20 cellular contexts compared by ENCODE assay signal in the genomic region with DNA sequence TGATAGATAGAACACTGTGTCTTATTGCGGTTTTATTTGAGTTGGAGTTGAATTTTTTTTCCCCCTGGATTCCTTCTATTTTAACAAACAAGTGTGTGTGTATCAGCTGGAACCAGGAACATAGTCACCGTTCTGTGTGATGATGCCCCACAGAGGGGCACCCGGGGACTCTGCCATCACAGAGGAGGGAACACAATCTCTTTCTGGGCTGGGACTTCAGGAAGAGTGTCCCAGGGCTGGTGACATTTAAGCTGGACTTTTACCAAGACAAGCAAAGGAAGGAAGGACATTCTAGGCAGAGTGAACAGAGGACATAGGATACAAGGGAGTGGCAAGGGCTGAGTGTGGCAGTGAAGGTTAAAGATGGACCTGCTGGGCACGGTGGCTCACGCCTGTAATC. TPM values are rescaled to one million over a fixed set of nuclear protein-coding genes. Genes with fewer than 3 reads are reported as not detected.
DNase-seq lines count a peak whose midpoint lies in the region; ATAC-seq and TF ChIP-seq lines count a peak whose summit lies in the region.
"Had no signal": no experiment of that assay in that cellular context is flagged by ENCODE, and none has a peak within 500 bp of the region (broad histone marks: within the 10 kb centered on the region; RNA-seq: fewer than 3 reads in every experiment).

No MANE protein-coding gene starts in this region.

- H3K4me1 Mint-ChIP-seq in activated naive CD4-positive, alpha-beta T cell treated with anti-CD3 and anti-CD28 coated beads for 36 hours (ENCODE audit: low read depth), result no peaks in the 10 kb centered on the region
- H3K4me1 Mint-ChIP-seq in central memory CD8-positive, alpha-beta T cell, result no peaks in the 10 kb centered on the region
- H3K4me1 Mint-ChIP-seq in stimulated activated effector memory CD8-positive, alpha-beta T cell treated with anti-CD3 and anti-CD28 coated beads, Interleukin-12 subunit alpha, Interleukin-12 subunit beta, amount 100 ng/mL, for 72 hours, result peaks cover 7% of the 10 kb centered on the region

- no peaks in the 10 kb centered on the region for H3K9me3 ChIP-seq in right cardiac atrium (ENCODE audit: control insufficient read depth, low read length)
- no peaks in the 10 kb centered on the region for H3K9me3 ChIP-seq in adrenal gland (replicated peaks in 1 of 3)
- H3K9me3 ChIP-seq in sigmoid colon, result no peaks in the 10 kb centered on the region
- H3K9me3 ChIP-seq: A549, BLaER1 had no signal

- H3K36me3 ChIP-seq in adrenal gland (replicated peaks in 1 of 2) (peaks cover 0 to 8% of the 10 kb centered on the region in 2 donors), sigmoid colon (peaks cover 0 to 50% (median 6%) of the 10 kb centered on the region in 4 donors)

- H3K27me3 Mint-ChIP-seq in activated naive CD4-positive, alpha-beta T cell treated with anti-CD3 and anti-CD28 coated beads for 36 hours (ENCODE audit: low read depth), result no peaks in the 10 kb centered on the region
- H3K27me3 Mint-ChIP-seq in central memory CD8-positive, alpha-beta T cell, result no peaks in the 10 kb centered on the region

- TF ChIP-seq EP300 in sigmoid colon (IDR thresholded peaks at IDR 0.05), result no peak

- TF ChIP-seq CTCF in adrenal gland (IDR thresholded peaks at IDR 0.05) (no peak), sigmoid colon (IDR thresholded peaks at IDR 0.05) (no peak)

- H3K4me3 Mint-ChIP-seq in activated naive CD4-positive, alpha-beta T cell treated with anti-CD3 and anti-CD28 coated beads for 36 hours, result no peak overlapping the region
- H3K4me3 Mint-ChIP-seq in central memory CD8-positive, alpha-beta T cell, result no peak overlapping the region
- no peak overlapping the region for H3K4me3 Mint-ChIP-seq in stimulated activated effector memory CD8-positive, alpha-beta T cell treated with anti-CD3 and anti-CD28 coated beads, Interleukin-12 subunit alpha, Interleukin-12 subunit beta, amount 100 ng/mL, for 72 hours
- H3K4me3 Mint-ChIP-seq: CD8-positive, alpha-beta T cell had no signal

- ATAC-seq in activated naive CD4-positive, alpha-beta T cell treated with anti-CD3 and anti-CD28 coated beads, Interleukin-2, amount 50 U/mL, for 72 hours, result no peak
- no peak for ATAC-seq in central memory CD8-positive, alpha-beta T cell (replicated peaks; ENCODE audit: extremely low read depth, poor library complexity, severe bottlenecking)
- ATAC-seq in right cardiac atrium, result peak in 1 of 2 donors; percentile 37
- no peak for ATAC-seq in stimulated activated effector memory CD8-positive, alpha-beta T cell treated with anti-CD3 and anti-CD28 coated beads, Interleukin-12 subunit alpha, Interleukin-12 subunit beta, amount 100 ng/mL, for 72 hours
- ATAC-seq: A549; CD8-positive, alpha-beta T cell; Panc1 had no signal

- H3K27me3 ChIP-seq in right cardiac atrium (ENCODE audit: control insufficient read depth, insufficient read depth) (no peaks in the 10 kb centered on the region), adrenal gland (no peaks in the 10 kb centered on the region), sigmoid colon (no peaks in the 10 kb centered on the region)
- H3K27me3 ChIP-seq: BLaER1 had no signal

- H3K4me1 ChIP-seq in right cardiac atrium (ENCODE audit: control insufficient read depth, insufficient read depth, low read length), result peaks cover 2% of the 10 kb centered on the region
- peaks cover 4 to 6% of the 10 kb centered on the region in 2 donors for H3K4me1 ChIP-seq in adrenal gland (replicated peaks in 1 of 2)
- no peaks in the 10 kb centered on the region for H3K4me1 ChIP-seq in sigmoid colon
- H3K4me1 ChIP-seq: BLaER1 had no signal

- H3K4me3 ChIP-seq in right cardiac atrium (ENCODE audit: low read length) (no peak overlapping the region), adrenal gland (no peak overlapping the region), sigmoid colon (no peak overlapping the region)
- H3K4me3 ChIP-seq: A549, BLaER1, GM12878 had no signal

- TF ChIP-seq POLR2A in adrenal gland (IDR thresholded peaks at IDR 0.05) (no peak), sigmoid colon (IDR thresholded peaks at IDR 0.05) (no peak)

- H3K36me3 Mint-ChIP-seq in activated naive CD4-positive, alpha-beta T cell treated with anti-CD3 and anti-CD28 coated beads, Interleukin-2, amount 50 U/mL, for 72 hours, result no peaks in the 10 kb centered on the region
- peaks cover 2% of the 10 kb centered on the region for H3K36me3 Mint-ChIP-seq in activated naive CD4-positive, alpha-beta T cell treated with anti-CD3 and anti-CD28 coated beads for 36 hours (ENCODE audit: low read depth)
- peaks cover 23% of the 10 kb centered on the region for H3K36me3 Mint-ChIP-seq in central memory CD8-positive, alpha-beta T cell (ENCODE audit: insufficient read depth)
- peaks cover 42% of the 10 kb centered on the region for H3K36me3 Mint-ChIP-seq in stimulated activated effector memory CD8-positive, alpha-beta T cell treated with anti-CD3 and anti-CD28 coated beads, Interleukin-12 subunit alpha, Interleukin-12 subunit beta, amount 100 ng/mL, for 72 hours

- peak overlapping the region; percentile 45 for H3K27ac ChIP-seq in right cardiac atrium (ENCODE audit: low read length)
- no peak overlapping the region for H3K27ac ChIP-seq in adrenal gland
- no peak overlapping the region for H3K27ac ChIP-seq in sigmoid colon
- H3K27ac ChIP-seq: A549, BLaER1 had no signal

- intact Hi-C loops in activated naive CD4-positive, alpha-beta T cell treated with anti-CD3 and anti-CD28 coated beads for 36 hours (cut with micrococcal nuclease), result no loop called here
- intact Hi-C loops in right cardiac atrium (cut with DNase I), result no loop called here
- intact Hi-C loops in adrenal gland (cut with DNase I), result no loop called here
- intact Hi-C loops in sigmoid colon (cut with DNase I), result no loop called here

- CTCF ChIA-PET in activated naive CD4-positive, alpha-beta T cell treated with anti-CD3 and anti-CD28 coated beads for 36 hours (lab: Charles Lee), result interaction anchor here (3.7 kb wide), 1 partner anchor 20 kb away, joined by 16 read pairs; no protein-coding TSS in a partner anchor

- no peak for DNase-seq in activated naive CD4-positive, alpha-beta T cell treated with anti-CD3 and anti-CD28 coated beads, Interleukin-2, amount 50 U/mL, for 72 hours (ENCODE audit: low spot score in 2 of 2)
- DNase-seq in activated naive CD4-positive, alpha-beta T cell treated with anti-CD3 and anti-CD28 coated beads for 36 hours, result no peak
- DNase-seq in central memory CD8-positive, alpha-beta T cell (ENCODE audit: low spot score in 2 of 2), result no peak
- DNase-seq in right cardiac atrium (no peak), adrenal gland (no peak), sigmoid colon (no peak)
- DNase-seq in stimulated activated effector memory CD8-positive, alpha-beta T cell treated with anti-CD3 and anti-CD28 coated beads, Interleukin-12 subunit alpha, Interleukin-12 subunit beta, amount 100 ng/mL, for 72 hours (ENCODE audit: low spot score in 2 of 2), result no peak
- DNase-seq in activated CD4-positive, alpha-beta T cell treated with anti-CD3 and anti-CD28 coated beads for 1 hour, result no peak
- DNase-seq: CD8-positive, alpha-beta T cell; DMS53; EL; NCI-H1092 treated with DMSO at 0.1 percent for 48 hours; NCI-H146; NCI-H2029 treated with DMSO at 0.1 percent for 48 hours; NCI-H2171 treated with DMSO at 0.1 percent for 48 hours; NCI-H446 treated with DMSO at 0.1 percent for 48 hours had no signal

- peak overlapping the region; percentile 6 to 14 for H3K27ac Mint-ChIP-seq in activated naive CD4-positive, alpha-beta T cell treated with anti-CD3 and anti-CD28 coated beads, Interleukin-2, amount 50 U/mL, for 72 hours
- H3K27ac Mint-ChIP-seq in activated naive CD4-positive, alpha-beta T cell treated with anti-CD3 and anti-CD28 coated beads for 36 hours, result no peak overlapping the region
- H3K27ac Mint-ChIP-seq in central memory CD8-positive, alpha-beta T cell (ENCODE audit: low read depth), result peak overlapping the region; percentile 11
- H3K27ac Mint-ChIP-seq in stimulated activated effector memory CD8-positive, alpha-beta T cell treated with anti-CD3 and anti-CD28 coated beads, Interleukin-12 subunit alpha, Interleukin-12 subunit beta, amount 100 ng/mL, for 72 hours, result peak overlapping the region; percentile 10
- H3K27ac Mint-ChIP-seq: CD8-positive, alpha-beta T cell had no signal

- H3K9me3 Mint-ChIP-seq in activated naive CD4-positive, alpha-beta T cell treated with anti-CD3 and anti-CD28 coated beads, Interleukin-2, amount 50 U/mL, for 72 hours, result no peaks in the 10 kb centered on the region
- H3K9me3 Mint-ChIP-seq in activated naive CD4-positive, alpha-beta T cell treated with anti-CD3 and anti-CD28 coated beads for 36 hours, result no peaks in the 10 kb centered on the region
- H3K9me3 Mint-ChIP-seq in central memory CD8-positive, alpha-beta T cell, result no peaks in the 10 kb centered on the region
- H3K9me3 Mint-ChIP-seq in stimulated activated effector memory CD8-positive, alpha-beta T cell treated with anti-CD3 and anti-CD28 coated beads, Interleukin-12 subunit alpha, Interleukin-12 subunit beta, amount 100 ng/mL, for 72 hours, result no peaks in the 10 kb centered on the region
- H3K9me3 Mint-ChIP-seq: CD8-positive, alpha-beta T cell had no signal

- WGBS in right cardiac atrium, result 67% methylated on average over 5 of the region's 5 CpGs
- WGBS in adrenal gland, 4 donors, result 41 to 67% (median 51%) methylated on average over 5 of the region's 5 CpGs
- WGBS in sigmoid colon, 2 donors, result 78 to 89% methylated on average over 5 of the region's 5 CpGs

RNA-seq across cellular contexts. Expression of gene TAF8, which starts 33.2 kb away (rescaled TPM):
- 10 to 100 TPM; 62.9 to 77.1 TPM for total RNA-seq in activated naive CD4-positive, alpha-beta T cell treated with anti-CD3 and anti-CD28 coated beads, Interleukin-2, amount 50 U/mL, for 72 hours
- 10 to 100 TPM; 67.3 to 68.5 TPM for total RNA-seq in activated naive CD4-positive, alpha-beta T cell treated with anti-CD3 and anti-CD28 coated beads for 36 hours
- total RNA-seq in right cardiac atrium, result 10 to 100 TPM; 21.6 to 29.6 (median 26.9) TPM
- polyA plus RNA-seq in right cardiac atrium, result 21.8 TPM
- total RNA-seq in adrenal gland, result 10 to 100 TPM; 16.4 to 83.7 (median 30.5) TPM
- polyA plus RNA-seq in adrenal gland, result 10 to 100 TPM; 10.1 to 12.7 (median 12.5) TPM
- total RNA-seq in sigmoid colon, result 10 to 100 TPM; 20.3 to 30.7 (median 28.4) TPM
- 10 to 100 TPM in 2 of 3 donors, 1 to 10 TPM in 1; 4.9 to 14.7 (median 12.6) TPM for polyA plus RNA-seq in sigmoid colon

RNA-seq across cellular contexts. Expression of gene C6orf132, which starts 58.9 kb away (rescaled TPM):
- under 1 TPM; 0.20 to 0.29 TPM for total RNA-seq in activated naive CD4-positive, alpha-beta T cell treated with anti-CD3 and anti-CD28 coated beads, Interleukin-2, amount 50 U/mL, for 72 hours
- total RNA-seq in activated naive CD4-positive, alpha-beta T cell treated with anti-CD3 and anti-CD28 coated beads for 36 hours, result under 1 TPM; 0.12 to 0.14 TPM
- total RNA-seq in right cardiac atrium, result 1 to 10 TPM in 3 of 4 donors, under 1 TPM in 1; 0.64 to 2.4 (median 1.6) TPM
- polyA plus RNA-seq in right cardiac atrium, result 1.8 TPM
- total RNA-seq in adrenal gland, result 1 to 10 TPM in 5 of 8 donors, under 1 TPM in 3; 0.09 to 4.7 (median 1.5) TPM
- polyA plus RNA-seq in adrenal gland, result 1 to 10 TPM in 2 of 3 donors, under 1 TPM in 1; 0.49 to 1.4 (median 1.4) TPM
- total RNA-seq in sigmoid colon, result 1 to 10 TPM in 1 of 4 donors, under 1 TPM in 2, not detected in 1; 0.33 to 3.3 (median 0.71) TPM
- 10 to 100 TPM; 38.5 to 91.3 (median 87.1) TPM for polyA plus RNA-seq in sigmoid colon
